In the genomic region with DNA sequence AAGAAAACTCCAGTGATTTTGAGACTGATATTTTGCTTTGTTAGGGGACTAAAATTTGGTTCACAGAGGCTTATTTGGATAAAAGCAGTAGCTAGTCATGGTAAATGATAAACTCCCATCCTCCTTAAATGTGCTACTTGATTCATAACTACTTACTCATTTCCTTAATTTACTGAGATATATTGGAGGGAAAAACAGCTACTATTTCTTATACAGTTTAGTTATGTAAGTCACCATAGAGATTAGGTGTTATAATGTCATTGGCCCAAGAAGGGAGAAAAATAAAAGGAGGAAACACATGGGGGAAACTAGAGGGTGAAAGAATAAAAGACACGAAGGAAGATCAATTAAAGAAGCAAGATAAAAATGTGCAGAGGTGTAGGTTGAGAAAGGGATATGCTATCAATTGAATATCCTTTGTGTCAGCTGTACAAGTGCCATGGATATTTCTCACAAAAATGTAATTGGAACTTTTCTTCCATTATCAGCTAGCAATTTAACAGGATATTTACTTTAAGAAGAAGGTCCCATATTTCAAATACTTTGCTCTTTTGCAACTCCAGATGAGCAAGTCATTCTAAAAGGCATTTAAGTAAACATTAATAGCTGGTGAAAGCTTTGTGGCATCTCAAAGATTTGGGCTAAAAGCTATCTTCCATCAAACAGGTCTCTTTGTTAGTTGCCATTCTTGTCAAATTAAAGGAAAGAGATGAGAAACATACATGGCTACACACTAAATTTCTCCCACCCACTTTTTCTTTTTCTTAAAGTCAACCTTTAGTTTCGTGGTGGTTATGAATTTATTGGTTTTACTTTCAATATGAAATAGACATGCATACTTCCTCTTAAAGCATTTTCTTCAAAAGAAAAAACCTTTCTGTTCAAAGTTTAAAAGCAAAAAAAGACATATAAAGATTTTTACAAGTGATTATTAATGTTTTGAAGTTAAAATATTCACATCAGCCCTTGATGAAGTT, we compare ENCODE assay signal across 9 cellular contexts.
A peak's percentile ranks its signal among the peaks of the same experiment; 100 is the strongest.
DNase-seq lines count a peak whose midpoint lies in the region; ATAC-seq and TF ChIP-seq lines count a peak whose summit lies in the region.
"Had no signal": no experiment of that assay in that cellular context is flagged by ENCODE, and none has a peak within 500 bp of the region (broad histone marks: within the 10 kb centered on the region; RNA-seq: fewer than 3 reads in every experiment).

No MANE protein-coding gene starts in this region.

- no peak overlapping the region for H2AK5ac ChIP-seq in H9 (ENCODE audit: insufficient read length, low read length)

- DNase-seq in GM13976 (ENCODE audit: low spot score) = peak; percentile 14
- DNase-seq in fibroblast of lung (ENCODE audit: low read depth in 2 of 2) = peak; percentile 8 to 55
- no peak for DNase-seq in iPS-NIHi7 (ENCODE audit: extremely low spot score)
- DNase-seq in ovary = no peak
- DNase-seq in H9 = no peak
- no peak for DNase-seq in type B pancreatic cell (ENCODE audit: extremely low spot score, unreplicated experiment)
- DNase-seq: NCI-H2081 had no signal

- in situ Hi-C loops in GM13976 (cut with MboI; ENCODE audit: low sequenced_read_pairs, unreplicated experiment) = no loop called here

- no peak for TF ChIP-seq POLR2A in ovary (IDR thresholded peaks at IDR 0.05)

- H2BK120ac ChIP-seq in H9 (ENCODE audit: low read depth, low read length, poor library complexity, severe bottlenecking) = no peak overlapping the region

- peaks cover 22 to 24% of the 10 kb centered on the region in 2 experiments for H3K4me1 Mint-ChIP-seq in H9
- peaks cover 10% of the 10 kb centered on the region for H3K4me1 Mint-ChIP-seq in type B pancreatic cell (ENCODE audit: unreplicated experiment)

- H3K18ac ChIP-seq in H9 (ENCODE audit: insufficient read length, low read depth, low read length) = no peak overlapping the region

- no peak overlapping the region for H4K91ac ChIP-seq in H9 (ENCODE audit: insufficient read length, low read depth, low read length)

- H2BK20ac ChIP-seq in H9 (ENCODE audit: low read depth, low read length, poor library complexity, severe bottlenecking) = no peak overlapping the region

- H3K27me3 ChIP-seq in fibroblast of lung (ENCODE audit: control insufficient read depth, insufficient read depth, low read length) = no peaks in the 10 kb centered on the region
- H3K27me3 ChIP-seq in ovary = no peaks in the 10 kb centered on the region
- no peaks in the 10 kb centered on the region for H3K27me3 ChIP-seq in H9 (ENCODE audit: insufficient read depth, low read length)

- H3K4me2 ChIP-seq in fibroblast of lung (ENCODE audit: extremely low read depth, insufficient read depth, low read length) = peak overlapping the region; percentile 54
- H3K4me2 ChIP-seq in H9 (ENCODE audit: insufficient read depth, insufficient read length, low read length) = no peak overlapping the region

- no peak overlapping the region for H3T11ph ChIP-seq in H9 (ENCODE audit: low read length)

- no peak overlapping the region for H3K4me3 ChIP-seq in fibroblast of lung (replicated peaks in 1 of 4; ENCODE audit: control extremely low read depth in 1 of 4, insufficient read depth in 1 of 4, low read depth in 3 of 4, low read length in 4 of 4)
- H3K4me3 ChIP-seq in ovary = no peak overlapping the region

- H3K27me3 Mint-ChIP-seq in H9 (ENCODE audit: low read depth) = no peaks in the 10 kb centered on the region
- H3K27me3 Mint-ChIP-seq in type B pancreatic cell = no peaks in the 10 kb centered on the region

- no peak overlapping the region for H2BK5ac ChIP-seq in H9 (ENCODE audit: insufficient read length, low read length)

- H3K36me3 Mint-ChIP-seq in H9 (ENCODE audit: insufficient read depth in 1 of 3, low read depth in 3 of 3) = no peaks in the 10 kb centered on the region; a peak in 1 of 7 replicates
- no peaks in the 10 kb centered on the region for H3K36me3 Mint-ChIP-seq in type B pancreatic cell

- peaks cover 6% of the 10 kb centered on the region for H3K4me1 ChIP-seq in fibroblast of lung (ENCODE audit: control insufficient read depth, extremely low read depth, insufficient read depth, low read length)
- H3K4me1 ChIP-seq in ovary (ENCODE audit: insufficient read depth) = no peaks in the 10 kb centered on the region
- H3K4me1 ChIP-seq in H9 (ENCODE audit: insufficient read depth, low read length) = peaks cover 6% of the 10 kb centered on the region; the same call in 1 of the 2 replicates

- H2AFZ ChIP-seq in fibroblast of lung (ENCODE audit: low read length) (peak overlapping the region; percentile 10), H9 (ENCODE audit: low read length) (no peak overlapping the region)

- ATAC-seq in GM21390 (IDR thresholded peaks at IDR 0.05; ENCODE audit: unreplicated experiment) (peak; percentile 99), HG03354 (IDR thresholded peaks at IDR 0.05; ENCODE audit: poor library complexity, severe bottlenecking, unreplicated experiment) (peak; percentile 98)

- H4K8ac ChIP-seq in H9 (replicated peaks; ENCODE audit: insufficient read length, low read depth, low read length) = no peak overlapping the region

- TF ChIP-seq EP300 in ovary (IDR thresholded peaks at IDR 0.05) = no peak

- no peak overlapping the region for H3K9ac ChIP-seq in fibroblast of lung (ENCODE audit: insufficient read depth, low read length)
- no peak overlapping the region for H3K9ac ChIP-seq in H9 (ENCODE audit: extremely low read depth, insufficient read length, low read length)

- H3K36me3 ChIP-seq in fibroblast of lung (ENCODE audit: control insufficient read depth, insufficient read depth, low read length) (no peaks in the 10 kb centered on the region), ovary (no peaks in the 10 kb centered on the region)

- H3K14ac ChIP-seq in H9 (ENCODE audit: insufficient read depth, low read length) = no peak overlapping the region

- no peak overlapping the region for H4K5ac ChIP-seq in H9 (ENCODE audit: insufficient read length, low read depth, low read length)

- no peak overlapping the region for H3K4ac ChIP-seq in H9 (ENCODE audit: low read depth, low read length)

- H3K4me3 Mint-ChIP-seq in H9 = no peak overlapping the region
- H3K4me3 Mint-ChIP-seq in type B pancreatic cell = no peak overlapping the region

- no peaks in the 10 kb centered on the region for H3K79me1 ChIP-seq in H9 (ENCODE audit: insufficient read depth, low read depth, low read length, poor library complexity, severe bottlenecking)

- H3K9me3 ChIP-seq in fibroblast of lung (ENCODE audit: control insufficient read depth, insufficient read depth, low read depth, low read length) (no peaks in the 10 kb centered on the region), ovary (no peaks in the 10 kb centered on the region), H9 (ENCODE audit: control insufficient read depth, low read depth, low read length) (no peaks in the 10 kb centered on the region)

- H4K20me1 ChIP-seq in fibroblast of lung (ENCODE audit: control insufficient read depth, extremely low read depth, insufficient read depth, low read length) (no peaks in the 10 kb centered on the region), H9 (ENCODE audit: control insufficient read depth, insufficient read depth, insufficient read length) (no peaks in the 10 kb centered on the region)

- intact Hi-C loops in ovary (cut with DNase I) = no loop called here

- H3K23ac ChIP-seq in H9 (ENCODE audit: insufficient read length, low read depth, low read length) = no peak overlapping the region

- no peaks in the 10 kb centered on the region for H3K23me2 ChIP-seq in H9 (ENCODE audit: insufficient read length, low read depth, low read length, poor library complexity, severe bottlenecking)

- H3K27ac Mint-ChIP-seq in H9 (no peak overlapping the region), type B pancreatic cell (no peak overlapping the region)

- no peak overlapping the region for H2BK12ac ChIP-seq in H9 (ENCODE audit: insufficient read length, low read depth, low read length)

- H3K27ac ChIP-seq in fibroblast of lung (ENCODE audit: insufficient read depth, low read length) (no peak overlapping the region), ovary (no peak overlapping the region), H9 (ENCODE audit: insufficient read length, low read depth, low read length) (no peak overlapping the region)

- no peak overlapping the region for H3K56ac ChIP-seq in H9 (ENCODE audit: insufficient read length, low read depth, low read length)

- 60 to 66% (median 65%) methylated on average over 2 of the region's 2 CpGs for WGBS in ovary, 3 donors
- WGBS in H9 (ENCODE audit: extremely low coverage, insufficient read length, low lambda C conversion rate) = no CpG with 5 or more reads among the region's 2 CpGs

- no peak overlapping the region for H2BK15ac ChIP-seq in H9 (ENCODE audit: low read depth, low read length)

- TF ChIP-seq CTCF in GM13976 (IDR thresholded peaks at IDR 0.05; ENCODE audit: borderline replicate concordance, control extremely low read depth, extremely low read depth, insufficient read depth, missing control alignments) (no peak), fibroblast of lung (conservative IDR thresholded peaks at IDR 0.05 in 1 of 2, IDR thresholded peaks at IDR 0.05 in 1 of 2; ENCODE audit: low read depth in 1 of 2, low read length in 2 of 2) (no peak), ovary (IDR thresholded peaks at IDR 0.05) (no peak), H9 (conservative IDR thresholded peaks at IDR 0.05) (no peak), type B pancreatic cell (conservative IDR thresholded peaks at IDR 0.05) (no peak)

- no peaks in the 10 kb centered on the region; a peak in 2 of 5 replicates for H3K9me3 Mint-ChIP-seq in H9
- H3K9me3 Mint-ChIP-seq in type B pancreatic cell = no peaks in the 10 kb centered on the region

- H3K79me2 ChIP-seq in fibroblast of lung (ENCODE audit: control insufficient read depth, insufficient read depth, low read length) (no peaks in the 10 kb centered on the region), H9 (ENCODE audit: insufficient read depth, low read length) (no peaks in the 10 kb centered on the region)

Comparison
In these comparisons a context has a peak if more than half of its experiments do, and no peak if none do; other contexts are left out.
1. DNase-seq: peak in GM13976 (single experiment) and fibroblast of lung (2 of 2); none in iPS-NIHi7 (single experiment), ovary (0 of 5), H9 (single experiment) and type B pancreatic cell (single experiment).